1 cellular context compared by ENCODE assay signal in genomic region chr1:170068923-170069322, GRCh38.
A peak's percentile ranks its signal among the peaks of the same experiment; 100 is the strongest.
TF ChIP-seq lines count a peak whose summit lies in the region.

No MANE protein-coding gene starts in this region.

TF ChIP-seq in GM12878, 131 proteins besides CTCF, POLR2A, EP300 and RAD21 (continued from another document):
- TF ChIP-seq ATF2 (IDR thresholded peaks at IDR 0.05; ENCODE audit: low read length): 0 out of 2 replicates have a peak, but pooled peaks have one; percentile 20
- no peak for TF ChIP-seq CBX5 (IDR thresholded peaks at IDR 0.05; ENCODE audit: low read depth)
- TF ChIP-seq ASH2L (IDR thresholded peaks at IDR 0.05; ENCODE audit: borderline replicate concordance, low read depth): no peak
- TF ChIP-seq PKNOX1 (IDR thresholded peaks at IDR 0.05): no peak
- no peak for TF ChIP-seq ZNF384 (IDR thresholded peaks at IDR 0.05; ENCODE audit: borderline replicate concordance, low read depth, low read length)
